19 cellular contexts compared by ENCODE assay signal in the genomic region with DNA sequence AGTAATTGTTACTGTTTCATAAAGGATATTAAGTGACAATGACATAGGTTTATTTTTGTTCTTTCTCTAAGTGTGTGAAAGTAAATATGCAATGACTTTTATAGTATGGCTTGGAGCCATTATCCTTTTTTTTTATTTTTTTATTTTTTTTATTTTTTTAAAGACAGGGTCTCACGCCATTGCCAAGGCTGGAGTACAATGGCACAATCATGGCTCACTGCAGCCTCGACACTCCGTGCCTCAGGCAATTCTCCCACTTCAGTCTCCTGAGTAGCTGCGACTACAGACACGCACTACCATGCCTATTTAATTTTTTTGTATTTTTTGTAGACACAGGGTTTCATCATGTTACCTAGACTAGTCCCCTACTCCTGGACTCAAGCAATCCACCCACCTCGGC.
"Had no signal": no experiment of that assay in that cellular context is flagged by ENCODE, and none has a peak within 500 bp of the region (broad histone marks: within the 10 kb centered on the region; RNA-seq: fewer than 3 reads in every experiment).

No MANE protein-coding gene starts in this region.

- H3K9me3 Mint-ChIP-seq: activated T-cell treated with anti-CD3 and anti-CD28 coated beads, Interleukin-2, amount 50 U/mL, for 72 hours; endodermal cell; naive thymus-derived CD8-positive, alpha-beta T cell had no signal

- H3K27ac ChIP-seq: dorsolateral prefrontal cortex, epithelial cell of prostate, hepatocyte, tibial artery had no signal

- H3K4me3 ChIP-seq: dorsolateral prefrontal cortex, hepatocyte, tibial artery had no signal

- DNase-seq: activated CD4-positive, alpha-beta T cell treated with anti-CD3 and anti-CD28 coated beads, Interleukin-2, amount 50 U/mL, for 1 hour; activated CD4-positive, CD25-positive, alpha-beta regulatory T cell treated with anti-CD3 and anti-CD28 coated beads, Interleukin-2, amount 50 U/mL, for 72 hours; activated effector memory CD4-positive, alpha-beta T cell treated with anti-CD3 and anti-CD28 coated beads, Interleukin-2, amount 50 U/mL, for 16 hours; activated naive CD4-positive, alpha-beta T cell treated with anti-CD3 and anti-CD28 coated beads, Interleukin-2, amount 50 U/mL, for 16 hours; activated T-cell treated with anti-CD3 and anti-CD28 coated beads, Interleukin-2, amount 50 U/mL, for 72 hours; amniotic stem cell; dorsolateral prefrontal cortex; endodermal cell; foreskin fibroblast; left cardiac atrium; mesenchymal stem cell; naive thymus-derived CD8-positive, alpha-beta T cell; retina; stimulated activated naive CD4-positive, alpha-beta T cell; substantia nigra; T-helper 1 cell; tibial artery had no signal

- H3K27me3 Mint-ChIP-seq: naive thymus-derived CD8-positive, alpha-beta T cell had no signal

- ATAC-seq: activated T-cell treated with anti-CD3 and anti-CD28 coated beads, Interleukin-2, amount 50 U/mL, for 72 hours; left cardiac atrium; naive thymus-derived CD8-positive, alpha-beta T cell had no signal

- H3K4me3 Mint-ChIP-seq: activated T-cell treated with anti-CD3 and anti-CD28 coated beads, Interleukin-2, amount 50 U/mL, for 72 hours; endodermal cell had no signal

- H3K9me3 ChIP-seq: tibial artery had no signal

- H3K27me3 ChIP-seq: dorsolateral prefrontal cortex, hepatocyte, tibial artery had no signal

- H2AFZ ChIP-seq: hepatocyte had no signal

- H3K4me2 ChIP-seq: hepatocyte had no signal

- H3K27ac Mint-ChIP-seq: endodermal cell had no signal
